In the genomic region with DNA sequence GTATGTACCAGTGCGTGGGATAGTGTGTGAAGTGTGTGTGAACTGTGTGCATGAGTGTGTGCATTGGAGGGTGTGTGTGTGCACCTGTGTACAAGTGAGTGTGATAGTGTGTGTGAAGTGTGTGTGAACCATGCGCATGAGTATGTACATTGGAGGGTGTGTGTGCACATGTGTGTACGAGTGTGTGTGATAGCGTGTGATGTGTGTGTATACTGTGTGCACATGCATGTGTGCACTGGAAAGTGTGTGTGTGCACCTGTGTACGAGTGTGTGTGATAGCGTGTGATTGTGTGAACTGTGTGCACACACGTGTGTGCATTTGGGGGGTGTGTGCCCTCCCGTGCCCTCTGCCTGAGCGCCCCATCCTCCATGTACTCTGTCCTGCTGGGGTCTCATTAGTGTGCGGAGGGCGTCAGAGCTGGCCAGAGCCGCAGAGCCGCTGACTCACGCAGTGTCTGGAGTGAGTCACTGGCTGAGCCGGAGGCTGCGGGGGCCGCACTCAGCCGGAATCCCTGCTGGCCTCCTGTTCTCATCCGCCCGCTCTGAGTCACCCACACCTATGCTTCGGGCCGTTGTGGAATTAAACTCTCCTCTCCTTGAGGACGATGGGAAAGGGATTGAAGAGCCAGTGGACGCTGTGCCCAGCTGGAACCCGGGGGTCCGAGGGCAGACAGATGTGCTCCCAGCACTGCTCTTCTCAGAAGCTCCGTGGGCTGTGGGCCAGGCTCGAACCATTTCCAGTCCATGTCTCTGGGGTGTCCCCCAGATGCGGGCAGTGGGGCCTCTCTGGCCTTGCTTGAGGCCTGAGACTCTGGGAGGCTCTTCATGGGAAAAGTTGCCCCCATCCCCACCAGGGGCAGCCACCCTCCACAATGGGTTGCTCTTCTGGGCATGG, we compare ENCODE assay signal across 1 cellular context.
A peak's percentile ranks its signal among the peaks of the same experiment; 100 is the strongest.
TF ChIP-seq lines count a peak whose summit lies in the region.

No MANE protein-coding gene starts in this region.

TF ChIP-seq in K562, 482 proteins besides CTCF, POLR2A, EP300 and RAD21 (continued from another document and continues in another):
- TF ChIP-seq, protein P1, sequence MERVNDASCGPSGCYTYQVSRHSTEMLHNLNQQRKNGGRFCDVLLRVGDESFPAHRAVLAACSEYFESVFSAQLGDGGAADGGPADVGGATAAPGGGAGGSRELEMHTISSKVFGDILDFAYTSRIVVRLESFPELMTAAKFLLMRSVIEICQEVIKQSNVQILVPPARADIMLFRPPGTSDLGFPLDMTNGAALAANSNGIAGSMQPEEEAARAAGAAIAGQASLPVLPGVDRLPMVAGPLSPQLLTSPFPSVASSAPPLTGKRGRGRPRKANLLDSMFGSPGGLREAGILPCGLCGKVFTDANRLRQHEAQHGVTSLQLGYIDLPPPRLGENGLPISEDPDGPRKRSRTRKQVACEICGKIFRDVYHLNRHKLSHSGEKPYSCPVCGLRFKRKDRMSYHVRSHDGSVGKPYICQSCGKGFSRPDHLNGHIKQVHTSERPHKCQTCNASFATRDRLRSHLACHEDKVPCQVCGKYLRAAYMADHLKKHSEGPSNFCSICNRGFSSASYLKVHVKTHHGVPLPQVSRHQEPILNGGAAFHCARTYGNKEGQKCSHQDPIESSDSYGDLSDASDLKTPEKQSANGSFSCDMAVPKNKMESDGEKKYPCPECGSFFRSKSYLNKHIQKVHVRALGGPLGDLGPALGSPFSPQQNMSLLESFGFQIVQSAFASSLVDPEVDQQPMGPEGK (CRISPR knock-in tag; IDR thresholded peaks at IDR 0.05; ENCODE audit: borderline replicate concordance): no peak
- no peak for TF ChIP-seq TAF1 (IDR thresholded peaks at IDR 0.05; ENCODE audit: control insufficient read depth, extremely low read depth, insufficient read depth, low read length, severe bottlenecking)
- no peak for TF ChIP-seq BRF1 (IDR thresholded peaks at IDR 0.05; ENCODE audit: borderline replicate concordance, extremely low read depth, insufficient read length)
- no peak for TF ChIP-seq HIVEP1 (CRISPR knock-in tag; IDR thresholded peaks at IDR 0.05)
- TF ChIP-seq FIP1L1 (IDR thresholded peaks at IDR 0.05; ENCODE audit: low read depth, low read length, poor library complexity, severe bottlenecking): no peak
- TF ChIP-seq, protein P2, sequence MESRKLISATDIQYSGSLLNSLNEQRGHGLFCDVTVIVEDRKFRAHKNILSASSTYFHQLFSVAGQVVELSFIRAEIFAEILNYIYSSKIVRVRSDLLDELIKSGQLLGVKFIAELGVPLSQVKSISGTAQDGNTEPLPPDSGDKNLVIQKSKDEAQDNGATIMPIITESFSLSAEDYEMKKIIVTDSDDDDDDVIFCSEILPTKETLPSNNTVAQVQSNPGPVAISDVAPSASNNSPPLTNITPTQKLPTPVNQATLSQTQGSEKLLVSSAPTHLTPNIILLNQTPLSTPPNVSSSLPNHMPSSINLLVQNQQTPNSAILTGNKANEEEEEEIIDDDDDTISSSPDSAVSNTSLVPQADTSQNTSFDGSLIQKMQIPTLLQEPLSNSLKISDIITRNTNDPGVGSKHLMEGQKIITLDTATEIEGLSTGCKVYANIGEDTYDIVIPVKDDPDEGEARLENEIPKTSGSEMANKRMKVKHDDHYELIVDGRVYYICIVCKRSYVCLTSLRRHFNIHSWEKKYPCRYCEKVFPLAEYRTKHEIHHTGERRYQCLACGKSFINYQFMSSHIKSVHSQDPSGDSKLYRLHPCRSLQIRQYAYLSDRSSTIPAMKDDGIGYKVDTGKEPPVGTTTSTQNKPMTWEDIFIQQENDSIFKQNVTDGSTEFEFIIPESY (CRISPR knock-in tag; IDR thresholded peaks at IDR 0.05): no peak
- TF ChIP-seq MAFK (IDR thresholded peaks at IDR 0.05; ENCODE audit: low read length): peak; percentile 43; the same call in 1 of the 2 replicates
- TF ChIP-seq GABPB1 (CRISPR knock-in tag; IDR thresholded peaks at IDR 0.05): peak; percentile 60; the same call in 1 of the 2 replicates
- no peak for TF ChIP-seq RBM25 (IDR thresholded peaks at IDR 0.05; ENCODE audit: low read depth, low read length, severe bottlenecking)
- TF ChIP-seq MEF2A (IDR thresholded peaks at IDR 0.05; ENCODE audit: control insufficient read depth, low read depth, low read length): no peak
- TF ChIP-seq SMAD3 (CRISPR knock-in tag; conservative IDR thresholded peaks at IDR 0.05): no peak
- 0 out of 4 replicates have a peak, but pooled peaks of 1 of the 2 experiments have one; percentile 38 for TF ChIP-seq TBL1XR1 (IDR thresholded peaks at IDR 0.05; ENCODE audit: low read length in 2 of 2)
- peak; percentile 58 for TF ChIP-seq CBFA2T3 (IDR thresholded peaks at IDR 0.05)
- TF ChIP-seq NCOA1 (IDR thresholded peaks at IDR 0.05; ENCODE audit: low read depth): no peak
- TF ChIP-seq ZNF41 (CRISPR knock-in tag; conservative IDR thresholded peaks at IDR 0.05): no peak
- peak; percentile 58; the same call in 1 of the 2 replicates for TF ChIP-seq CTBP1 (IDR thresholded peaks at IDR 0.05; ENCODE audit: borderline replicate concordance)
- TF ChIP-seq, protein P3, sequence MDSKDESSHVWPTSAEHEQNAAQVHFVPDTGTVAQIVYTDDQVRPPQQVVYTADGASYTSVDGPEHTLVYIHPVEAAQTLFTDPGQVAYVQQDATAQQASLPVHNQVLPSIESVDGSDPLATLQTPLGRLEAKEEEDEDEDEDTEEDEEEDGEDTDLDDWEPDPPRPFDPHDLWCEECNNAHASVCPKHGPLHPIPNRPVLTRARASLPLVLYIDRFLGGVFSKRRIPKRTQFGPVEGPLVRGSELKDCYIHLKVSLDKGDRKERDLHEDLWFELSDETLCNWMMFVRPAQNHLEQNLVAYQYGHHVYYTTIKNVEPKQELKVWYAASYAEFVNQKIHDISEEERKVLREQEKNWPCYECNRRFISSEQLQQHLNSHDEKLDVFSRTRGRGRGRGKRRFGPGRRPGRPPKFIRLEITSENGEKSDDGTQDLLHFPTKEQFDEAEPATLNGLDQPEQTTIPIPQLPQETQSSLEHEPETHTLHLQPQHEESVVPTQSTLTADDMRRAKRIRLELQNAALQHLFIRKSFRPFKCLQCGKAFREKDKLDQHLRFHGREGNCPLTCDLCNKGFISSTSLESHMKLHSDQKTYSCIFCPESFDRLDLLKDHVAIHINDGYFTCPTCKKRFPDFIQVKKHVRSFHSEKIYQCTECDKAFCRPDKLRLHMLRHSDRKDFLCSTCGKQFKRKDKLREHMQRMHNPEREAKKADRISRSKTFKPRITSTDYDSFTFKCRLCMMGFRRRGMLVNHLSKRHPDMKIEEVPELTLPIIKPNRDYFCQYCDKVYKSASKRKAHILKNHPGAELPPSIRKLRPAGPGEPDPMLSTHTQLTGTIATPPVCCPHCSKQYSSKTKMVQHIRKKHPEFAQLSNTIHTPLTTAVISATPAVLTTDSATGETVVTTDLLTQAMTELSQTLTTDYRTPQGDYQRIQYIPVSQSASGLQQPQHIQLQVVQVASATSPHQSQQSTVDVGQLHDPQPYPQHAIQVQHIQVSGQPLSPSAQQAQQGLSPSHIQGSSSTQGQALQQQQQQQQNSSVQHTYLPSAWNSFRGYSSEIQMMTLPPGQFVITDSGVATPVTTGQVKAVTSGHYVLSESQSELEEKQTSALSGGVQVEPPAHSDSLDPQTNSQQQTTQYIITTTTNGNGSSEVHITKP (IDR thresholded peaks at IDR 0.05; ENCODE audit: partially characterized antibody): no peak
- TF ChIP-seq STAT5A (IDR thresholded peaks at IDR 0.05; ENCODE audit: borderline replicate concordance, low read length): no peak
- no peak for TF ChIP-seq FOXJ3 (CRISPR knock-in tag; IDR thresholded peaks at IDR 0.05)
- no peak for TF ChIP-seq ZC3H11A (IDR thresholded peaks at IDR 0.05; ENCODE audit: low read depth, low read length)
- peak; percentile 41; the same call in 1 of the 2 replicates for TF ChIP-seq CXXC5 (CRISPR knock-in tag; IDR thresholded peaks at IDR 0.05)
- TF ChIP-seq, protein P4, sequence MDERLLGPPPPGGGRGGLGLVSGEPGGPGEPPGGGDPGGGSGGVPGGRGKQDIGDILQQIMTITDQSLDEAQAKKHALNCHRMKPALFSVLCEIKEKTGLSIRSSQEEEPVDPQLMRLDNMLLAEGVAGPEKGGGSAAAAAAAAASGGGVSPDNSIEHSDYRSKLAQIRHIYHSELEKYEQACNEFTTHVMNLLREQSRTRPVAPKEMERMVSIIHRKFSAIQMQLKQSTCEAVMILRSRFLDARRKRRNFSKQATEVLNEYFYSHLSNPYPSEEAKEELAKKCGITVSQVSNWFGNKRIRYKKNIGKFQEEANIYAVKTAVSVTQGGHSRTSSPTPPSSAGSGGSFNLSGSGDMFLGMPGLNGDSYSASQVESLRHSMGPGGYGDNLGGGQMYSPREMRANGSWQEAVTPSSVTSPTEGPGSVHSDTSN (CRISPR knock-in tag; IDR thresholded peaks at IDR 0.05; ENCODE audit: low read depth): no peak
- TF ChIP-seq, protein P4 (tag; conservative IDR thresholded peaks at IDR 0.05; ENCODE audit: low read depth): no peak
- peak; percentile 17; the same call in 1 of the 2 replicates for TF ChIP-seq HLTF (IDR thresholded peaks at IDR 0.05)
- TF ChIP-seq, protein P5, sequence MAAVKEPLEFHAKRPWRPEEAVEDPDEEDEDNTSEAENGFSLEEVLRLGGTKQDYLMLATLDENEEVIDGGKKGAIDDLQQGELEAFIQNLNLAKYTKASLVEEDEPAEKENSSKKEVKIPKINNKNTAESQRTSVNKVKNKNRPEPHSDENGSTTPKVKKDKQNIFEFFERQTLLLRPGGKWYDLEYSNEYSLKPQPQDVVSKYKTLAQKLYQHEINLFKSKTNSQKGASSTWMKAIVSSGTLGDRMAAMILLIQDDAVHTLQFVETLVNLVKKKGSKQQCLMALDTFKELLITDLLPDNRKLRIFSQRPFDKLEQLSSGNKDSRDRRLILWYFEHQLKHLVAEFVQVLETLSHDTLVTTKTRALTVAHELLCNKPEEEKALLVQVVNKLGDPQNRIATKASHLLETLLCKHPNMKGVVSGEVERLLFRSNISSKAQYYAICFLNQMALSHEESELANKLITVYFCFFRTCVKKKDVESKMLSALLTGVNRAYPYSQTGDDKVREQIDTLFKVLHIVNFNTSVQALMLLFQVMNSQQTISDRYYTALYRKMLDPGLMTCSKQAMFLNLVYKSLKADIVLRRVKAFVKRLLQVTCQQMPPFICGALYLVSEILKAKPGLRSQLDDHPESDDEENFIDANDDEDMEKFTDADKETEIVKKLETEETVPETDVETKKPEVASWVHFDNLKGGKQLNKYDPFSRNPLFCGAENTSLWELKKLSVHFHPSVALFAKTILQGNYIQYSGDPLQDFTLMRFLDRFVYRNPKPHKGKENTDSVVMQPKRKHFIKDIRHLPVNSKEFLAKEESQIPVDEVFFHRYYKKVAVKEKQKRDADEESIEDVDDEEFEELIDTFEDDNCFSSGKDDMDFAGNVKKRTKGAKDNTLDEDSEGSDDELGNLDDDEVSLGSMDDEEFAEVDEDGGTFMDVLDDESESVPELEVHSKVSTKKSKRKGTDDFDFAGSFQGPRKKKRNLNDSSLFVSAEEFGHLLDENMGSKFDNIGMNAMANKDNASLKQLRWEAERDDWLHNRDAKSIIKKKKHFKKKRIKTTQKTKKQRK (IDR thresholded peaks at IDR 0.05; ENCODE audit: borderline replicate concordance, low read depth, low read length): no peak
- TF ChIP-seq, protein P6, sequence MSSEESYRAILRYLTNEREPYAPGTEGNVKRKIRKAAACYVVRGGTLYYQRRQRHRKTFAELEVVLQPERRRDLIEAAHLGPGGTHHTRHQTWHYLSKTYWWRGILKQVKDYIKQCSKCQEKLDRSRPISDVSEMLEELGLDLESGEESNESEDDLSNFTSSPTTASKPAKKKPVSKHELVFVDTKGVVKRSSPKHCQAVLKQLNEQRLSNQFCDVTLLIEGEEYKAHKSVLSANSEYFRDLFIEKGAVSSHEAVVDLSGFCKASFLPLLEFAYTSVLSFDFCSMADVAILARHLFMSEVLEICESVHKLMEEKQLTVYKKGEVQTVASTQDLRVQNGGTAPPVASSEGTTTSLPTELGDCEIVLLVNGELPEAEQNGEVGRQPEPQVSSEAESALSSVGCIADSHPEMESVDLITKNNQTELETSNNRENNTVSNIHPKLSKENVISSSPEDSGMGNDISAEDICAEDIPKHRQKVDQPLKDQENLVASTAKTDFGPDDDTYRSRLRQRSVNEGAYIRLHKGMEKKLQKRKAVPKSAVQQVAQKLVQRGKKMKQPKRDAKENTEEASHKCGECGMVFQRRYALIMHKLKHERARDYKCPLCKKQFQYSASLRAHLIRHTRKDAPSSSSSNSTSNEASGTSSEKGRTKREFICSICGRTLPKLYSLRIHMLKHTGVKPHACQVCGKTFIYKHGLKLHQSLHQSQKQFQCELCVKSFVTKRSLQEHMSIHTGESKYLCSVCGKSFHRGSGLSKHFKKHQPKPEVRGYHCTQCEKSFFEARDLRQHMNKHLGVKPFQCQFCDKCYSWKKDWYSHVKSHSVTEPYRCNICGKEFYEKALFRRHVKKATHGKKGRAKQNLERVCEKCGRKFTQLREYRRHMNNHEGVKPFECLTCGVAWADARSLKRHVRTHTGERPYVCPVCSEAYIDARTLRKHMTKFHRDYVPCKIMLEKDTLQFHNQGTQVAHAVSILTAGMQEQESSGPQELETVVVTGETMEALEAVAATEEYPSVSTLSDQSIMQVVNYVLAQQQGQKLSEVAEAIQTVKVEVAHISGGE (CRISPR knock-in tag; IDR thresholded peaks at IDR 0.05): no peak
- TF ChIP-seq SMARCA5 (IDR thresholded peaks at IDR 0.05): peak; percentile 94
- TF ChIP-seq SRSF9 (IDR thresholded peaks at IDR 0.05; ENCODE audit: borderline replicate concordance, low read depth, low read length): no peak
- TF ChIP-seq NFYB (IDR thresholded peaks at IDR 0.05; ENCODE audit: extremely low read depth, insufficient read length): no peak
- TF ChIP-seq, protein P7, sequence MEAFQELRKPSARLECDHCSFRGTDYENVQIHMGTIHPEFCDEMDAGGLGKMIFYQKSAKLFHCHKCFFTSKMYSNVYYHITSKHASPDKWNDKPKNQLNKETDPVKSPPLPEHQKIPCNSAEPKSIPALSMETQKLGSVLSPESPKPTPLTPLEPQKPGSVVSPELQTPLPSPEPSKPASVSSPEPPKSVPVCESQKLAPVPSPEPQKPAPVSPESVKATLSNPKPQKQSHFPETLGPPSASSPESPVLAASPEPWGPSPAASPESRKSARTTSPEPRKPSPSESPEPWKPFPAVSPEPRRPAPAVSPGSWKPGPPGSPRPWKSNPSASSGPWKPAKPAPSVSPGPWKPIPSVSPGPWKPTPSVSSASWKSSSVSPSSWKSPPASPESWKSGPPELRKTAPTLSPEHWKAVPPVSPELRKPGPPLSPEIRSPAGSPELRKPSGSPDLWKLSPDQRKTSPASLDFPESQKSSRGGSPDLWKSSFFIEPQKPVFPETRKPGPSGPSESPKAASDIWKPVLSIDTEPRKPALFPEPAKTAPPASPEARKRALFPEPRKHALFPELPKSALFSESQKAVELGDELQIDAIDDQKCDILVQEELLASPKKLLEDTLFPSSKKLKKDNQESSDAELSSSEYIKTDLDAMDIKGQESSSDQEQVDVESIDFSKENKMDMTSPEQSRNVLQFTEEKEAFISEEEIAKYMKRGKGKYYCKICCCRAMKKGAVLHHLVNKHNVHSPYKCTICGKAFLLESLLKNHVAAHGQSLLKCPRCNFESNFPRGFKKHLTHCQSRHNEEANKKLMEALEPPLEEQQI (IDR thresholded peaks at IDR 0.05): no peak
- TF ChIP-seq FOS (IDR thresholded peaks at IDR 0.05; ENCODE audit: extremely low read depth, insufficient read length): peak; percentile 84
